ENCODE assay signal across 8 cellular contexts in genomic region chrX:119399772-119400101, GRCh38. TPM values are rescaled to one million over a fixed set of nuclear protein-coding genes. Genes with fewer than 3 reads are reported as not detected.
DNase-seq lines count a peak whose midpoint lies in the region; ATAC-seq, FAIRE-seq and TF ChIP-seq lines count a peak whose summit lies in the region.

No MANE protein-coding gene starts in this region.

- H3K9me3 ChIP-seq in small intestine (ENCODE audit: control insufficient read depth, low read depth) = no peaks in the 10 kb centered on the region

- no peaks in the 10 kb centered on the region for H3K36me3 Mint-ChIP-seq in CD14-positive monocyte
- H3K36me3 Mint-ChIP-seq in activated naive CD8-positive, alpha-beta T cell = no peaks in the 10 kb centered on the region

- H3K4me1 Mint-ChIP-seq in CD14-positive monocyte = peaks cover 44% of the 10 kb centered on the region
- peaks cover 21% of the 10 kb centered on the region for H3K4me1 Mint-ChIP-seq in activated naive CD8-positive, alpha-beta T cell (ENCODE audit: low read depth)

- peaks cover 0 to 1% (median 0%) of the 10 kb centered on the region in 7 donors for H3K9me3 Mint-ChIP-seq in CD14-positive monocyte
- no peaks in the 10 kb centered on the region for H3K9me3 Mint-ChIP-seq in activated naive CD8-positive, alpha-beta T cell (ENCODE audit: low read depth)

- DNase-seq in CD14-positive monocyte (ENCODE audit: low spot score) (no peak), small intestine (no peak), NCI-H524 (lab: John Stamatoyannopoulos, UW) (no peak)

- peaks cover 0 to 4% (median 2%) of the 10 kb centered on the region in 3 donors for H3K27me3 Mint-ChIP-seq in CD14-positive monocyte (ENCODE audit: low read depth in 3 of 3)
- H3K27me3 Mint-ChIP-seq in activated naive CD8-positive, alpha-beta T cell = no peaks in the 10 kb centered on the region

- H3K36me3 ChIP-seq in small intestine (ENCODE audit: control insufficient read depth in 2 of 2, insufficient read depth in 2 of 2, low read length in 2 of 2) = no peaks in the 10 kb centered on the region

- 7 to 31% (median 13%) methylated on average over 8 to 12 of the region's 12 CpGs for WGBS in small intestine, 3 donors

- FAIRE-seq in small intestine (lab: Jason Lieb, UNC) = no peak

- H3K4me1 ChIP-seq in small intestine (ENCODE audit: control insufficient read depth in 2 of 2, insufficient read depth in 1 of 2, low read depth in 1 of 2, low read length in 1 of 2) = peaks cover 0 to 6% of the 10 kb centered on the region in 2 donors

- H3K27me3 ChIP-seq in small intestine (ENCODE audit: control insufficient read depth in 2 of 2, insufficient read depth in 2 of 2, low read length in 2 of 2) = no peaks in the 10 kb centered on the region

- intact Hi-C loops in CD14-positive monocyte (cut with micrococcal nuclease) = no loop called here

- no peak for TF ChIP-seq CTCF in CD14-positive monocyte (IDR thresholded peaks at IDR 0.05)

- H3K4me3 ChIP-seq in iPS-11a (ENCODE audit: low read depth, low read length) (peak overlapping the region; percentile 13), small intestine (ENCODE audit: low read depth in 1 of 2, low read length in 2 of 2) (peak overlapping the region; percentile 50 to 67)

- peak overlapping the region; percentile 36 to 55 for H3K27ac ChIP-seq in small intestine (ENCODE audit: low read depth in 1 of 2, low read length in 1 of 2)

- peak overlapping the region; percentile 77 to 83 for H3K4me3 Mint-ChIP-seq in CD14-positive monocyte
- peak overlapping the region; percentile 75 for H3K4me3 Mint-ChIP-seq in activated naive CD8-positive, alpha-beta T cell

- peak overlapping the region in 3 of 7 donors; percentile 10 to 53 (median 33) for H3K27ac Mint-ChIP-seq in CD14-positive monocyte
- no peak overlapping the region for H3K27ac Mint-ChIP-seq in activated naive CD8-positive, alpha-beta T cell

- ATAC-seq in HG02571 (IDR thresholded peaks at IDR 0.05; ENCODE audit: unreplicated experiment) = peak; percentile 14
- no peak for ATAC-seq in HG03045 (IDR thresholded peaks at IDR 0.05; ENCODE audit: unreplicated experiment)
- ATAC-seq in HG02798 (IDR thresholded peaks at IDR 0.05; ENCODE audit: poor library complexity, unreplicated experiment) = no peak

RNA-seq across cellular contexts. Expression of gene SLC25A43, which starts 0.6 kb away (rescaled TPM):
- polyA plus RNA-seq in CD14-positive monocyte (1 to 10 TPM; 6.8 to 8.6 TPM), small intestine (10 to 100 TPM; 10.4 to 24.4 (median 15.9) TPM)
